26 cellular contexts compared by ENCODE assay signal in genomic region chr14:75987201-75987970, GRCh38. TPM values are rescaled to one million over a fixed set of nuclear protein-coding genes. Genes with fewer than 3 reads are reported as not detected.
A peak's percentile ranks its signal among the peaks of the same experiment; 100 is the strongest.
DNase-seq lines count a peak whose midpoint lies in the region; ATAC-seq and TF ChIP-seq lines count a peak whose summit lies in the region.
"Had no signal": no experiment of that assay in that cellular context is flagged by ENCODE, and none has a peak within 500 bp of the region (broad histone marks: within the 10 kb centered on the region; RNA-seq: fewer than 3 reads in every experiment).

No MANE protein-coding gene starts in this region.

- no peaks in the 10 kb centered on the region for H3F3A ChIP-seq in neural cell (ENCODE audit: insufficient read depth, low read length, poor library complexity, severe bottlenecking)

- H3K4me3 ChIP-seq in coronary artery (no peak overlapping the region), neural cell (ENCODE audit: low read length) (peak overlapping the region; percentile 95), prostate gland (no peak overlapping the region)
- H3K4me3 ChIP-seq: K562 had no signal

- H3K9me3 Mint-ChIP-seq in natural killer cell = no peaks in the 10 kb centered on the region
- no peaks in the 10 kb centered on the region for H3K9me3 Mint-ChIP-seq in natural killer cell treated with Interleukin-12 subunit alpha and Interleukin-12 subunit beta and Interleukin-15 and Interleukin-18, amount 100 ng/mL, for 72 hours
- no peaks in the 10 kb centered on the region for H3K9me3 Mint-ChIP-seq in stimulated activated memory B cell treated with anti-CD40 and anti-IgM and Interleukin-4, amounts not matched to agents 10 μg/mL and 1 μg/mL and 100 μg/mL, for 72 hours
- H3K9me3 Mint-ChIP-seq: activated CD4-positive, alpha-beta T cell treated with anti-CD3 and anti-CD28 coated beads, Interleukin-2, amount 10 ng/mL, durations not matched to agents 7 days and 5 days; activated naive CD4-positive, alpha-beta T cell treated with anti-CD3 and anti-CD28 coated beads, Interleukin-2, amount 50 U/mL, for 72 hours; nephron progenitor cell had no signal

- no peak for TF ChIP-seq EP300 in neural cell (conservative IDR thresholded peaks at IDR 0.05; ENCODE audit: poor library complexity, severe bottlenecking)

- no peaks in the 10 kb centered on the region for H3K27me3 Mint-ChIP-seq in natural killer cell (ENCODE audit: low read depth in 2 of 2)
- H3K27me3 Mint-ChIP-seq in natural killer cell treated with Interleukin-12 subunit alpha and Interleukin-12 subunit beta and Interleukin-15 and Interleukin-18, amount 100 ng/mL, for 72 hours = no peaks in the 10 kb centered on the region
- no peaks in the 10 kb centered on the region for H3K27me3 Mint-ChIP-seq in stimulated activated memory B cell treated with anti-CD40 and anti-IgM and Interleukin-4, amounts not matched to agents 10 μg/mL and 1 μg/mL and 100 μg/mL, for 72 hours

- H3K9ac ChIP-seq in neural cell (ENCODE audit: low read length) = no peak overlapping the region

- TF ChIP-seq CTCF in natural killer cell (IDR thresholded peaks at IDR 0.05) = no peak
- no peak for TF ChIP-seq CTCF in coronary artery (IDR thresholded peaks at IDR 0.05)
- no peak for TF ChIP-seq CTCF in neural cell (IDR thresholded peaks at IDR 0.05; ENCODE audit: poor library complexity, severe bottlenecking)
- TF ChIP-seq CTCF in prostate gland (IDR thresholded peaks at IDR 0.05) = no peak

- DNase-seq in natural killer cell (no peak), coronary artery (ENCODE audit: low spot score) (no peak), activated gamma-delta T cell treated with Interleukin-2 at 50 U/mL for 16 hours (no peak), prostate gland (ENCODE audit: low spot score) (no peak), left colon (no peak)
- DNase-seq in natural killer cell treated with Interleukin-12 subunit alpha and Interleukin-12 subunit beta and Interleukin-15 and Interleukin-18, amount 100 ng/mL, for 72 hours (ENCODE audit: low spot score) = no peak
- DNase-seq: activated CD4-positive, alpha-beta T cell treated with anti-CD3 and anti-CD28 coated beads, Interleukin-2, amount 10 ng/mL, durations not matched to agents 7 days and 5 days; DND-41; effector CD4-positive, alpha-beta T cell; erythroblast; foreskin keratinocyte; hippocampal formation; left ventricle myocardium superior; MV-4-11; NCI-H1930; NCI-H526 treated with DMSO at 0.1 percent for 48 hours; nephron progenitor cell; posterior cingulate gyrus; sigmoid colon; stimulated activated CD4-positive, alpha-beta T cell treated with anti-CD3 and anti-CD28 coated beads, Interleukin-15, amount 100 ng/mL, for 24 hours; stomach; WERI-Rb-1 had no signal

- H3K9me2 ChIP-seq in neural cell (ENCODE audit: insufficient read depth, low read length) = no peaks in the 10 kb centered on the region

- H3K9me3 ChIP-seq in neural cell (ENCODE audit: low read length) = no peaks in the 10 kb centered on the region
- no peaks in the 10 kb centered on the region for H3K9me3 ChIP-seq in prostate gland
- H3K9me3 ChIP-seq: sigmoid colon, stomach had no signal

- ATAC-seq in natural killer cell = no peak
- no peak for ATAC-seq in natural killer cell treated with Interleukin-12 subunit alpha and Interleukin-12 subunit beta and Interleukin-15 and Interleukin-18, amount 100 ng/mL, for 72 hours
- no peak for ATAC-seq in stimulated activated memory B cell treated with anti-CD40 and anti-IgM and Interleukin-4, amounts not matched to agents 10 μg/mL and 1 μg/mL and 100 μg/mL, for 72 hours
- no peak for ATAC-seq in left colon
- ATAC-seq: activated naive CD4-positive, alpha-beta T cell treated with anti-CD3 and anti-CD28 coated beads, Interleukin-2, amount 50 U/mL, for 72 hours; foreskin keratinocyte; K562; left ventricle myocardium superior had no signal

- H3K4me2 ChIP-seq in neural cell (ENCODE audit: low read length) = peak overlapping the region; percentile 76

- H3K27ac ChIP-seq in coronary artery (peak overlapping the region; percentile 87 to 91), neural cell (ENCODE audit: low read length) (no peak overlapping the region), prostate gland (no peak overlapping the region)
- H3K27ac ChIP-seq: foreskin keratinocyte had no signal

- H3K36me3 Mint-ChIP-seq in natural killer cell = peaks cover 8% of the 10 kb centered on the region
- no peaks in the 10 kb centered on the region for H3K36me3 Mint-ChIP-seq in natural killer cell treated with Interleukin-12 subunit alpha and Interleukin-12 subunit beta and Interleukin-15 and Interleukin-18, amount 100 ng/mL, for 72 hours
- H3K36me3 Mint-ChIP-seq in stimulated activated memory B cell treated with anti-CD40 and anti-IgM and Interleukin-4, amounts not matched to agents 10 μg/mL and 1 μg/mL and 100 μg/mL, for 72 hours = peaks cover 15% of the 10 kb centered on the region
- H3K36me3 Mint-ChIP-seq: activated naive CD4-positive, alpha-beta T cell treated with anti-CD3 and anti-CD28 coated beads, Interleukin-2, amount 50 U/mL, for 72 hours had no signal

- TF ChIP-seq RAD21 in neural cell (conservative IDR thresholded peaks at IDR 0.05) = no peak

- H2AFZ ChIP-seq in neural cell (ENCODE audit: low read depth, low read length) = no peak overlapping the region

- H3K4me1 ChIP-seq in prostate gland (replicated peaks) = peaks cover 5% of the 10 kb centered on the region

- H3K36me3 ChIP-seq in neural cell (ENCODE audit: insufficient read depth, low read length) = peaks cover 5% of the 10 kb centered on the region
- no peaks in the 10 kb centered on the region for H3K36me3 ChIP-seq in prostate gland

- peaks cover 11% of the 10 kb centered on the region for H3K79me2 ChIP-seq in neural cell (replicated peaks; ENCODE audit: insufficient read depth, low read length)

- H4K20me1 ChIP-seq in neural cell (ENCODE audit: insufficient read depth) = no peaks in the 10 kb centered on the region

- H3K4me1 Mint-ChIP-seq in natural killer cell = peaks cover 14 to 16% of the 10 kb centered on the region in 2 donors
- peaks cover 8 to 20% of the 10 kb centered on the region in 2 donors for H3K4me1 Mint-ChIP-seq in natural killer cell treated with Interleukin-12 subunit alpha and Interleukin-12 subunit beta and Interleukin-15 and Interleukin-18, amount 100 ng/mL, for 72 hours (ENCODE audit: low read depth in 2 of 2)
- peaks cover 9% of the 10 kb centered on the region for H3K4me1 Mint-ChIP-seq in stimulated activated memory B cell treated with anti-CD40 and anti-IgM and Interleukin-4, amounts not matched to agents 10 μg/mL and 1 μg/mL and 100 μg/mL, for 72 hours

- H3K27me3 ChIP-seq in neural cell (ENCODE audit: insufficient read depth, low read depth, low read length) (peaks cover 5% of the 10 kb centered on the region), prostate gland (replicated peaks; ENCODE audit: insufficient read depth) (no peaks in the 10 kb centered on the region)
- H3K27me3 ChIP-seq: foreskin keratinocyte, sigmoid colon, stomach had no signal

- peak overlapping the region; percentile 90 for H3K4me3 Mint-ChIP-seq in natural killer cell
- no peak overlapping the region for H3K4me3 Mint-ChIP-seq in natural killer cell treated with Interleukin-12 subunit alpha and Interleukin-12 subunit beta and Interleukin-15 and Interleukin-18, amount 100 ng/mL, for 72 hours
- no peak overlapping the region for H3K4me3 Mint-ChIP-seq in stimulated activated memory B cell treated with anti-CD40 and anti-IgM and Interleukin-4, amounts not matched to agents 10 μg/mL and 1 μg/mL and 100 μg/mL, for 72 hours

- WGBS in prostate gland = 36% methylated on average over 3 of the region's 3 CpGs

- no peak for TF ChIP-seq POLR2A in prostate gland (IDR thresholded peaks at IDR 0.05)

- intact Hi-C loops in natural killer cell (cut with micrococcal nuclease) (no loop called here), prostate gland (cut with DNase I) (loop anchor here (10.0 kb wide), 2 partner anchors 107 to 163 kb away; no protein-coding TSS in a partner anchor), left colon (cut with DNase I, micrococcal nuclease) (no loop called here)

- peak overlapping the region in 1 of 2 donors; percentile 93 for H3K27ac Mint-ChIP-seq in natural killer cell
- no peak overlapping the region for H3K27ac Mint-ChIP-seq in natural killer cell treated with Interleukin-12 subunit alpha and Interleukin-12 subunit beta and Interleukin-15 and Interleukin-18, amount 100 ng/mL, for 72 hours
- H3K27ac Mint-ChIP-seq in stimulated activated memory B cell treated with anti-CD40 and anti-IgM and Interleukin-4, amounts not matched to agents 10 μg/mL and 1 μg/mL and 100 μg/mL, for 72 hours = no peak overlapping the region
- H3K27ac Mint-ChIP-seq: activated CD4-positive, alpha-beta T cell treated with anti-CD3 and anti-CD28 coated beads, Interleukin-2, amount 10 ng/mL, durations not matched to agents 7 days and 5 days; activated naive CD4-positive, alpha-beta T cell treated with anti-CD3 and anti-CD28 coated beads, Interleukin-2, amount 50 U/mL, for 72 hours; nephron progenitor cell had no signal

TF ChIP-seq in neural cell, 6 proteins besides CTCF, POLR2A, EP300 and RAD21 (continues in another document):
- no peak for TF ChIP-seq SMC3 (conservative IDR thresholded peaks at IDR 0.05; ENCODE audit: poor library complexity)
- no peak for TF ChIP-seq EZH2 (IDR thresholded peaks at IDR 0.05; ENCODE audit: borderline replicate concordance, insufficient read depth, low read length, poor library complexity, severe bottlenecking)
- no peak for TF ChIP-seq TAF1 (IDR thresholded peaks at IDR 0.05; ENCODE audit: low read depth)
- TF ChIP-seq POLR2AphosphoS5 (IDR thresholded peaks at IDR 0.05) = no peak
- no peak for TF ChIP-seq MXI1 (conservative IDR thresholded peaks at IDR 0.05; ENCODE audit: poor library complexity, severe bottlenecking)

RNA-seq across cellular contexts. Expression of gene IFT43, which starts 1.8 kb away (rescaled TPM):
- total RNA-seq in natural killer cell = 10 to 100 TPM; 19.0 to 20.8 (median 20.7) TPM
- total RNA-seq in natural killer cell treated with Interleukin-12 subunit alpha and Interleukin-12 subunit beta and Interleukin-15 and Interleukin-18, amount 100 ng/mL, for 72 hours = 10 to 100 TPM in 1 of 2 donors, 1 to 10 TPM in 1; 7.9 to 11.5 TPM
- 102 and 114 TPM in 2 replicates for polyA plus RNA-seq in neural cell
- 26.5 and 41.0 TPM in 2 replicates for polyA minus RNA-seq in neural cell
- total RNA-seq in prostate gland = 10 to 100 TPM; 43.1 to 55.9 TPM
- total RNA-seq in left colon = 10 to 100 TPM; 25.9 to 27.3 TPM

RNA-seq across cellular contexts. Expression of gene TGFB3, which starts 5.6 kb away (rescaled TPM):
- total RNA-seq in natural killer cell = 10 to 100 TPM; 10.6 to 12.8 (median 12.3) TPM
- total RNA-seq in natural killer cell treated with Interleukin-12 subunit alpha and Interleukin-12 subunit beta and Interleukin-15 and Interleukin-18, amount 100 ng/mL, for 72 hours = 1 to 10 TPM; 1.4 to 3.8 TPM
- polyA plus RNA-seq in neural cell = 1.3 TPM in 2 replicates
- 1.5 TPM in 2 replicates for polyA minus RNA-seq in neural cell
- 100 to 1,000 TPM; 136 to 140 TPM for total RNA-seq in prostate gland
- total RNA-seq in left colon = 1 to 10 TPM; 4.5 to 5.9 TPM

Comparison
In these comparisons a context has a peak if more than half of its experiments do, and no peak if none do; other contexts are left out.
1. H3K27ac ChIP-seq: peak in coronary artery (2 of 2); none in neural cell (single experiment) and prostate gland (0 of 2).
2. RNA of gene TGFB3, which starts 5.6 kb away (total RNA-seq): 136 to 140 TPM in prostate gland; 10.6 to 12.8 TPM in natural killer cell, 4.5 to 5.9 TPM in left colon and 1.4 to 3.8 TPM in natural killer cell treated with Interleukin-12 subunit alpha and Interleukin-12 subunit beta and Interleukin-15 and Interleukin-18, amount 100 ng/mL, for 72 hours; every median in the first group is over 4 times any median in the second.